8 cellular contexts compared by ENCODE assay signal in genomic region chr12:113184900-113185179, GRCh38. TPM values are rescaled to one million over a fixed set of nuclear protein-coding genes. Genes with fewer than 3 reads are reported as not detected.
DNase-seq lines count a peak whose midpoint lies in the region; ATAC-seq and TF ChIP-seq lines count a peak whose summit lies in the region.

No MANE protein-coding gene starts in this region.

- H4K20me1 ChIP-seq in PC-9 (ENCODE audit: insufficient read depth) = peaks cover 31% of the 10 kb centered on the region

- ATAC-seq in GM21515 (IDR thresholded peaks at IDR 0.05; ENCODE audit: unreplicated experiment) = peak; percentile 82
- peak; percentile 88 to 89 for ATAC-seq in activated T-cell treated with anti-CD3 and anti-CD28 coated beads, Interleukin-2, amount 50 U/mL, for 4 hours

- peak overlapping the region; percentile 90 for H2AFZ ChIP-seq in PC-9

- no peaks in the 10 kb centered on the region for H3K9me3 ChIP-seq in PC-9 (ENCODE audit: insufficient read depth, low read depth)
- H3K9me3 ChIP-seq in esophagus muscularis mucosa = no peaks in the 10 kb centered on the region

- no peak for TF ChIP-seq POLR2A in esophagus muscularis mucosa (IDR thresholded peaks at IDR 0.05; ENCODE audit: low read depth)

- H3K27ac ChIP-seq in PC-9 = peak overlapping the region; percentile 89
- H3K27ac ChIP-seq in esophagus muscularis mucosa (replicated peaks in 1 of 4) = peak overlapping the region; percentile 91 to 98 (median 95)

- H3K9me3 Mint-ChIP-seq in activated T-cell treated with anti-CD3 and anti-CD28 coated beads, Interleukin-2, amount 50 U/mL, for 4 hours = no peaks in the 10 kb centered on the region

- H3K27me3 ChIP-seq in PC-9 (ENCODE audit: insufficient read depth, low read depth) = no peaks in the 10 kb centered on the region
- H3K27me3 ChIP-seq in esophagus muscularis mucosa = no peaks in the 10 kb centered on the region

- H3K4me3 Mint-ChIP-seq in activated T-cell treated with anti-CD3 and anti-CD28 coated beads, Interleukin-2, amount 50 U/mL, for 4 hours = peak overlapping the region; percentile 95

- TF ChIP-seq EP300 in esophagus muscularis mucosa (IDR thresholded peaks at IDR 0.05) = no peak

- POLR2A ChIA-PET in PC-9 (lab: Charles Lee; ENCODE audit: unreplicated experiment) = interaction anchor here (0.5 to 0.7 kb wide), 3 partner anchors 16 to 192 kb away, joined by 3 to 4 read pairs (median 3); no protein-coding TSS in a partner anchor

- intact Hi-C loops in PC-9 (cut with micrococcal nuclease; ENCODE audit: unreplicated experiment) (no loop called here), esophagus muscularis mucosa (cut with DNase I) (no loop called here)

- DNase-seq in DMS 273 (lab: John Stamatoyannopoulos, UW; ENCODE audit: unreplicated experiment) (peak; percentile 90), HuH-7.5 (ENCODE audit: low spot score) (peak; percentile 91), PC-9 (peak; percentile 79 to 90), esophagus muscularis mucosa (ENCODE audit: extremely low spot score) (peak; percentile 97), myocyte (ENCODE audit: low read depth) (peak; percentile 94)
- peak; percentile 83 for DNase-seq in activated T-cell treated with anti-CD3 and anti-CD28 coated beads, Interleukin-2, amount 50 U/mL, for 4 hours
- peak; percentile 73 to 81 for DNase-seq in stimulated activated CD8-positive, alpha-beta memory T cell treated with anti-CD3 and anti-CD28 coated beads, Interleukin-7, amount 100 ng/mL, for 4 hours (ENCODE audit: low read depth in 2 of 2)

- H3K4me3 ChIP-seq in PC-9 = peak overlapping the region; percentile 80
- H3K4me3 ChIP-seq in esophagus muscularis mucosa = peak overlapping the region; percentile 67 to 98 (median 92)

- H3K27me3 Mint-ChIP-seq in activated T-cell treated with anti-CD3 and anti-CD28 coated beads, Interleukin-2, amount 50 U/mL, for 4 hours (ENCODE audit: low read depth) = no peaks in the 10 kb centered on the region

- WGBS in esophagus muscularis mucosa = 0% methylated on average over 5 of the region's 20 CpGs

- peaks cover 36% of the 10 kb centered on the region for H3F3A ChIP-seq in PC-9 (ENCODE audit: insufficient read depth, low read depth)

- H3K4me1 ChIP-seq in PC-9 (replicated peaks; ENCODE audit: insufficient read depth) (peaks cover 15% of the 10 kb centered on the region), esophagus muscularis mucosa (peaks cover 23 to 41% (median 36%) of the 10 kb centered on the region in 4 donors)

- H3K4me1 Mint-ChIP-seq in activated T-cell treated with anti-CD3 and anti-CD28 coated beads, Interleukin-2, amount 50 U/mL, for 4 hours (ENCODE audit: low read depth) = peaks cover 36% of the 10 kb centered on the region

- H3K79me2 ChIP-seq in PC-9 (ENCODE audit: low read depth) = peaks cover 57% of the 10 kb centered on the region

- no peaks in the 10 kb centered on the region for H3K9me2 ChIP-seq in PC-9 (ENCODE audit: insufficient read depth)

- peak overlapping the region; percentile 91 for H3K4me2 ChIP-seq in PC-9

- H3K36me3 Mint-ChIP-seq in activated T-cell treated with anti-CD3 and anti-CD28 coated beads, Interleukin-2, amount 50 U/mL, for 4 hours (ENCODE audit: insufficient read depth) = peaks cover 25% of the 10 kb centered on the region

- CTCF ChIA-PET in PC-9 (lab: Charles Lee) = interaction anchor here (0.6 kb wide), 1 partner anchor 49 kb away, joined by 4 read pairs; the partner anchor contains the start of gene RASAL1

- BruUV-seq in PC-9 (replicated peaks; lab: Mats Ljungman, UMichigan) = no TSS peak

- no peak for TF ChIP-seq CTCF in PC-9 (conservative IDR thresholded peaks at IDR 0.05)
- TF ChIP-seq CTCF in esophagus muscularis mucosa (IDR thresholded peaks at IDR 0.05) = no peak

- H3K36me3 ChIP-seq in PC-9 (ENCODE audit: low read depth) (peaks cover 16% of the 10 kb centered on the region; the same call in 1 of the 2 replicates), esophagus muscularis mucosa (peaks cover 11 to 34% (median 22%) of the 10 kb centered on the region in 4 donors)

RNA-seq across cellular contexts. Expression of gene DDX54, which starts 0.4 kb away (rescaled TPM):
- total RNA-seq in PC-9 (2021) (80.1 and 81.3 TPM in 2 replicates), esophagus muscularis mucosa (10 to 100 TPM; 29.1 to 59.6 (median 52.7) TPM), myocyte (78.5 and 80.3 TPM in 2 replicates)
- 100 to 1,000 TPM; 213 to 236 (median 232) TPM for total RNA-seq in activated T-cell treated with anti-CD3 and anti-CD28 coated beads, Interleukin-2, amount 50 U/mL, for 4 hours
- 39.6 TPM for polyA plus RNA-seq in myocyte (2012)

RNA-seq across cellular contexts. Expression of gene RITA1, which starts 0.7 kb away (rescaled TPM):
- total RNA-seq in PC-9 (2021) = 15.8 and 16.1 TPM in 2 replicates
- 10 to 100 TPM; 24.6 to 31.0 (median 27.5) TPM for total RNA-seq in activated T-cell treated with anti-CD3 and anti-CD28 coated beads, Interleukin-2, amount 50 U/mL, for 4 hours
- total RNA-seq in esophagus muscularis mucosa = 10 to 100 TPM; 12.3 to 21.4 (median 16.2) TPM
- 43.7 and 65.3 TPM in 2 replicates for total RNA-seq in myocyte
- 24.9 TPM for polyA plus RNA-seq in myocyte (2012)

RNA-seq across cellular contexts. Expression of gene CFAP73, which starts 35.3 kb away (rescaled TPM):
- total RNA-seq in PC-9 (2021) (1.3 and 1.9 TPM in 2 replicates), esophagus muscularis mucosa (not detected), myocyte (not detected in 2 replicates)
- under 1 TPM; 0.29 to 0.46 (median 0.38) TPM for total RNA-seq in activated T-cell treated with anti-CD3 and anti-CD28 coated beads, Interleukin-2, amount 50 U/mL, for 4 hours
- polyA plus RNA-seq in myocyte (2012) = 0.06 TPM

RNA-seq across cellular contexts. Expression of gene TPCN1, which starts 36.4 kb away (rescaled TPM):
- 34.1 and 42.7 TPM in 2 replicates for total RNA-seq in PC-9 (2021)
- total RNA-seq in activated T-cell treated with anti-CD3 and anti-CD28 coated beads, Interleukin-2, amount 50 U/mL, for 4 hours = 10 to 100 TPM; 17.5 to 23.7 (median 20.8) TPM
- 10 to 100 TPM; 31.1 to 54.0 (median 34.5) TPM for total RNA-seq in esophagus muscularis mucosa
- 42.0 and 43.1 TPM in 2 replicates for total RNA-seq in myocyte
- polyA plus RNA-seq in myocyte (2012) = 40.5 TPM

RNA-seq across cellular contexts. Expression of gene RASAL1, which starts 49.3 kb away (rescaled TPM):
- total RNA-seq in PC-9 (2021) (14.9 and 23.6 TPM in 2 replicates), esophagus muscularis mucosa (under 1 TPM in 1 of 4 donors, not detected in 3; 0.17 TPM), myocyte (not detected in 2 replicates)
- 1 to 10 TPM in 1 of 3 donors, under 1 TPM in 2; 0.58 to 1.1 (median 0.87) TPM for total RNA-seq in activated T-cell treated with anti-CD3 and anti-CD28 coated beads, Interleukin-2, amount 50 U/mL, for 4 hours
- not detected for polyA plus RNA-seq in myocyte (2012)

Comparison
In these comparisons a context has a peak if more than half of its experiments do, and no peak if none do; other contexts are left out.
1. Peak in every context shown above with its lines: DNase-seq, ATAC-seq, H3K4me3 ChIP-seq and H3K27ac ChIP-seq.